35 cellular contexts compared by ENCODE assay signal in genomic region chr5:123214193-123214592, GRCh38.
"Had no signal": no experiment of that assay in that cellular context is flagged by ENCODE, and none has a peak within 500 bp of the region (broad histone marks: within the 10 kb centered on the region; RNA-seq: fewer than 3 reads in every experiment).

No MANE protein-coding gene starts in this region.

- H3K36me3 ChIP-seq: MG63 had no signal

- DNase-seq: Karpas-422, Kasumi-1, KBM-7, KG1, MG63, MM.1S, MV-4-11, NCI-H1048, NCI-H1092, NCI-H1092 treated with DMSO at 0.1 percent for 48 hours, NCI-H1105, NCI-H1105 treated with DMSO at 0.1 percent for 48 hours, NCI-H1417, NCI-H1417 treated with DMSO at 0.1 percent for 48 hours, NCI-H1436, NCI-H1436 treated with DMSO at 0.1 percent for 48 hours, NCI-H146, NCI-H1694, NCI-H1694 treated with DMSO at 0.1 percent for 48 hours, NCI-H187, NCI-H187 treated with DMSO at 0.1 percent for 48 hours, NCI-H1930, NCI-H2029, NCI-H2029 treated with DMSO at 0.1 percent for 48 hours, NCI-H2081, NCI-H2081 treated with DMSO at 0.1 percent for 48 hours, NCI-H2107, NCI-H2171, NCI-H2171 treated with DMSO at 0.1 percent for 48 hours, NCI-H2227 treated with DMSO at 0.1 percent for 48 hours, NCI-H226, NCI-H345, NCI-H446, NCI-H446 treated with DMSO at 0.1 percent for 48 hours had no signal

- H3K9ac ChIP-seq: KMS-11 had no signal

- H3K4me2 ChIP-seq: KMS-11 had no signal

- H3K4me3 ChIP-seq: MG63 had no signal

- H3K27ac ChIP-seq: KMS-11 had no signal

- H3K27me3 ChIP-seq: MG63 had no signal

- H3K9me3 ChIP-seq: MG63 had no signal
